Comparison of ENCODE assay signal across 22 cellular contexts in the genomic region with DNA sequence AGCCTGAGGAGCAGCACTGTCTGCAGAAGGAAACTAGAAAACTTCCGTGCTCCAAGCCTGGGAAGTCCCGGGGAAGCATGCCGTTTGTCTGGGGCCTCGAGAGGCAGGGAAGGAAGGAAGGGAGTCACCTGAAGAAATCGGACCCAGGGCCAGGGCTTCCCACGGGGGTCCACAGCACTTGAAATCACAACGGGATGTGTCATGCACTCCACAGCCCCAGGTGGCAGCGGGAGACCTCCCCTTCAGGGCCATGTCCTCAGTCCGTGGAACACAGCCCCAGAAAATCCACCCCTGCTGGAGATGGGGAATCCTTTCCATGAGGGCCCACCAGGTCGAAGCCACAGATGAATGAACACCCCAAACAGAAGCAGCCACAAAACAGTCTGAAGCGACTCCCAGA.
DNase-seq lines count a peak whose midpoint lies in the region; ATAC-seq, FAIRE-seq and TF ChIP-seq lines count a peak whose summit lies in the region.
"Had no signal": no experiment of that assay in that cellular context is flagged by ENCODE, and none has a peak within 500 bp of the region (broad histone marks: within the 10 kb centered on the region; RNA-seq: fewer than 3 reads in every experiment).

No MANE protein-coding gene starts in this region.

- WGBS in HepG2 (ENCODE audit: low lambda C conversion rate): 83% methylated on average over 2 of the region's 11 CpGs
- 92% methylated on average over 6 of the region's 11 CpGs for WGBS in right lobe of liver (ENCODE audit: insufficient coverage, low coverage, low lambda C conversion rate, missing lambda C conversion rate)
- 92 to 93% methylated on average over 9 to 11 of the region's 11 CpGs for WGBS in endodermal cell (ENCODE audit: insufficient coverage in 1 of 2, insufficient read length in 1 of 2), 2 experiments

- in situ Hi-C loops in HepG2 (cut with HindIII; ENCODE audit: extremely low pct_ligation_motif_present, low pct_unique_long_range_greater_than_20kb): no loop called here

- peaks cover 28% of the 10 kb centered on the region for H3K4me1 Mint-ChIP-seq in endodermal cell
- peaks cover 3% of the 10 kb centered on the region for H3K4me1 Mint-ChIP-seq in osteocyte (ENCODE audit: unreplicated experiment)

- no peaks in the 10 kb centered on the region for H4K20me1 ChIP-seq in HepG2 (ENCODE audit: insufficient read depth, low read length)

- no peaks in the 10 kb centered on the region for H3K79me2 ChIP-seq in HepG2 (ENCODE audit: insufficient read depth, low read length)

- H3K4me3 ChIP-seq in HepG2 (replicated peaks in 1 of 3; ENCODE audit: insufficient read depth in 1 of 3, low read depth in 2 of 3, low read length in 3 of 3) (no peak overlapping the region), right lobe of liver (no peak overlapping the region), endodermal cell (ENCODE audit: low read length) (no peak overlapping the region)
- H3K4me3 ChIP-seq: GM23248 had no signal

- no peaks in the 10 kb centered on the region for H3K27me3 Mint-ChIP-seq in endodermal cell (ENCODE audit: insufficient read depth)
- no peaks in the 10 kb centered on the region for H3K27me3 Mint-ChIP-seq in osteocyte (ENCODE audit: unreplicated experiment)
- H3K27me3 Mint-ChIP-seq: B cell; CD4-positive, alpha-beta memory T cell had no signal

- H3K9me3 ChIP-seq in HepG2 (ENCODE audit: low read length): no peaks in the 10 kb centered on the region
- no peaks in the 10 kb centered on the region for H3K9me3 ChIP-seq in right lobe of liver
- no peaks in the 10 kb centered on the region for H3K9me3 ChIP-seq in endodermal cell (ENCODE audit: control insufficient read depth, low read length)

- H3K27me3 ChIP-seq in HepG2 (ENCODE audit: control insufficient read depth in 1 of 2, insufficient read depth in 2 of 2, low read length in 2 of 2): no peaks in the 10 kb centered on the region
- H3K27me3 ChIP-seq in right lobe of liver: no peaks in the 10 kb centered on the region
- H3K27me3 ChIP-seq in endodermal cell (ENCODE audit: control insufficient read depth, insufficient read depth, low read length, poor library complexity, severe bottlenecking): no peaks in the 10 kb centered on the region

- H3K27ac ChIP-seq in HepG2 (ENCODE audit: extremely low read length, insufficient read depth, low read length) (no peak overlapping the region), right lobe of liver (no peak overlapping the region), endodermal cell (ENCODE audit: low read depth, low read length) (no peak overlapping the region)
- H3K27ac ChIP-seq: 22Rv1, GM23248 had no signal

- no peak for ATAC-seq in HepG2
- no peak for ATAC-seq in right lobe of liver
- no peak for ATAC-seq in GM21723 (IDR thresholded peaks at IDR 0.05; ENCODE audit: unreplicated experiment)
- ATAC-seq in GM18520 (IDR thresholded peaks at IDR 0.05; ENCODE audit: unreplicated experiment): no peak
- ATAC-seq: HCT116 had no signal

- POLR2A ChIA-PET in HepG2 (lab: Yijun Ruan, JAX): no interaction called here

- BruUV-seq in HepG2 (replicated peaks; lab: Mats Ljungman, UMichigan): no TSS peak

- H3K36me3 Mint-ChIP-seq in endodermal cell (ENCODE audit: low read depth) (peaks cover 10% of the 10 kb centered on the region), osteocyte (ENCODE audit: unreplicated experiment) (peaks cover 5% of the 10 kb centered on the region)

- H2AFZ ChIP-seq in HepG2 (ENCODE audit: low read length): no peak overlapping the region
- H2AFZ ChIP-seq: GM23248 had no signal

- H3K4me1 ChIP-seq in HepG2 (ENCODE audit: insufficient read depth, low read length) (no peaks in the 10 kb centered on the region), right lobe of liver (peaks cover 0 to 42% (median 18%) of the 10 kb centered on the region in 4 donors), endodermal cell (ENCODE audit: control insufficient read depth, insufficient read depth, low read length) (peaks cover 17% of the 10 kb centered on the region)

- no peak for FAIRE-seq in HepG2 (lab: Jason Lieb, UNC)
- FAIRE-seq: A204.1, GM12891, GM18507 had no signal

- H3K27ac Mint-ChIP-seq in endodermal cell: no peak overlapping the region
- no peak overlapping the region for H3K27ac Mint-ChIP-seq in osteocyte (ENCODE audit: unreplicated experiment)
- H3K27ac Mint-ChIP-seq: B cell had no signal

- H3K4me3 Mint-ChIP-seq in endodermal cell (no peak overlapping the region), osteocyte (ENCODE audit: unreplicated experiment) (no peak overlapping the region)
- H3K4me3 Mint-ChIP-seq: B cell; CD4-positive, alpha-beta memory T cell; H9 had no signal

- TF ChIP-seq POLR2A in HepG2 (IDR thresholded peaks at IDR 0.05; ENCODE audit: insufficient read depth in 1 of 2, low read depth in 2 of 2, low read length in 2 of 2) (no peak), right lobe of liver (IDR thresholded peaks at IDR 0.05) (no peak)

- CTCF ChIA-PET in HepG2 (lab: Yijun Ruan, JAX; ENCODE audit: low intra/inter-chr PET ratio, low total read pairs): no interaction called here

- TF ChIP-seq CTCF in HepG2 (CRISPR knock-in tag; IDR thresholded peaks at IDR 0.05) (no peak), right lobe of liver (IDR thresholded peaks at IDR 0.05) (no peak), endodermal cell (conservative IDR thresholded peaks at IDR 0.05) (no peak), osteocyte (IDR thresholded peaks at IDR 0.05) (no peak)

- H3K36me3 ChIP-seq in HepG2 (replicated peaks in 1 of 2; ENCODE audit: control insufficient read depth in 1 of 2, insufficient read depth in 2 of 2, low read length in 2 of 2) (0 out of 5 replicates have a peak, but pooled peaks cover 1 to 3% of the 10 kb centered on the region in 2 experiments), right lobe of liver (no peaks in the 10 kb centered on the region), endodermal cell (ENCODE audit: control insufficient read depth, insufficient read depth, low read length) (no peaks in the 10 kb centered on the region)

- H3K9ac ChIP-seq in HepG2 (ENCODE audit: insufficient read depth, low read depth, low read length): no peak overlapping the region
- H3K9ac ChIP-seq in endodermal cell (ENCODE audit: extremely low read depth, low read length, poor library complexity, severe bottlenecking): no peak overlapping the region
- H3K9ac ChIP-seq: GM23248 had no signal

- H3K4me2 ChIP-seq in HepG2 (ENCODE audit: low read depth, low read length): no peak overlapping the region

- TF ChIP-seq RAD21 in HepG2 (CRISPR knock-in tag; IDR thresholded peaks at IDR 0.05): no peak

- intact Hi-C loops in HepG2 (cut with micrococcal nuclease; ENCODE audit: unreplicated experiment): no loop called here
- intact Hi-C loops in right lobe of liver (cut with DNase I): no loop called here

- TF ChIP-seq EP300 in HepG2 (IDR thresholded peaks at IDR 0.05; ENCODE audit: low read depth in 2 of 2, low read length in 2 of 2) (no peak), HepG2 (CRISPR knock-in tag; IDR thresholded peaks at IDR 0.05; ENCODE audit: borderline replicate concordance) (no peak)

- DNase-seq in HepG2 (ENCODE audit: low spot score): no peak
- no peak for DNase-seq in right lobe of liver
- DNase-seq in endodermal cell: peak; percentile 38
- peak; percentile 78 for DNase-seq in osteocyte (ENCODE audit: extremely low spot score, unreplicated experiment)
- DNase-seq in NCI-H146 (lab: John Stamatoyannopoulos, UW): no peak
- DNase-seq: C1 segment of cervical spinal cord; Calu3; CD4-positive, alpha-beta memory T cell; COR-L47; DMS53; DMS79 treated with DMSO at 0.1 percent for 48 hours; GF-D8; GM23248; H9 had no signal

- H3K9me3 Mint-ChIP-seq in endodermal cell (no peaks in the 10 kb centered on the region), osteocyte (ENCODE audit: unreplicated experiment) (no peaks in the 10 kb centered on the region)
- H3K9me3 Mint-ChIP-seq: H9 had no signal

TF ChIP-seq in HepG2, 621 proteins besides CTCF, POLR2A, EP300 and RAD21:
- TF ChIP-seq PHF21A (CRISPR knock-in tag; IDR thresholded peaks at IDR 0.05): no peak
- TF ChIP-seq HMGA1 (CRISPR knock-in tag; conservative IDR thresholded peaks at IDR 0.05): no peak
- no peak for TF ChIP-seq HOXA5 (CRISPR knock-in tag; IDR thresholded peaks at IDR 0.05)
- no peak for TF ChIP-seq ZFY (CRISPR knock-in tag; IDR thresholded peaks at IDR 0.05)
- TF ChIP-seq XRCC5 (optimal IDR thresholded peaks at IDR 0.05; ENCODE audit: low read length): no peak
- peak; percentile 14; the same call in 1 of the 2 replicates for TF ChIP-seq STAG1 (CRISPR knock-in tag; IDR thresholded peaks at IDR 0.05)
- TF ChIP-seq ZNF383 (CRISPR knock-in tag; IDR thresholded peaks at IDR 0.05; ENCODE audit: borderline replicate concordance): no peak
- no peak for TF ChIP-seq KAT7 (CRISPR knock-in tag; IDR thresholded peaks at IDR 0.05; ENCODE audit: borderline replicate concordance)
- TF ChIP-seq CHD4 (IDR thresholded peaks at IDR 0.05; ENCODE audit: borderline replicate concordance, low read length): no peak

Comparison
In these comparisons a context has a peak if more than half of its experiments do, and no peak if none do; other contexts are left out.
1. DNase-seq: peak in endodermal cell (single experiment) and osteocyte (single experiment); none in HepG2 (single experiment), right lobe of liver (0 of 3) and NCI-H146 (single experiment).